In the genomic region with DNA sequence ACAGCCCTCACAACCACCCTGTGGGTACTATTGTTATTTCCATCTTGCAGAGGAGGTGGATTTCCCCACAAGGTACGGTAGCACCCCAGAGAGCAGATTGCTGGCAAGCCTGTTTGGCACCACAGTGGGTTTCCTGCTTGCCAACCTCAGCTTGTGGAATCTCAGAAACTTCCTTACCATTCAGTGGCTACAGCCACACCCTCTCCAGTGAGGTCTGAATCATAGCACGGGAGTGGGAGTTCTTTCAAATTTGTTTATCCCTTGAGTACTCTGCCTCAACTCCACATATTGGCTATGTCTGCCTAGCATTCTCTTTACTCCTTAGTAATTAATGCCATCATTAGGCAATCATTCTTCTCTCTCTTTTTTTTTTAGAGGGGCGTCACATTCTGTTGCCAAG, we compare ENCODE assay signal across 16 cellular contexts.
DNase-seq lines count a peak whose midpoint lies in the region; ATAC-seq and TF ChIP-seq lines count a peak whose summit lies in the region.
"Had no signal": no experiment of that assay in that cellular context is flagged by ENCODE, and none has a peak within 500 bp of the region (broad histone marks: within the 10 kb centered on the region; RNA-seq: fewer than 3 reads in every experiment).

No MANE protein-coding gene starts in this region.

- H3K4me3 ChIP-seq in foreskin fibroblast (ENCODE audit: low read depth in 1 of 2, low read length in 2 of 2), result no peak overlapping the region

- H3K9me3 Mint-ChIP-seq in activated T-helper 1 cell treated with anti-CD3 and anti-CD28 coated beads, Interleukin-12 subunit alpha, Interleukin-12 subunit beta, Interleukin-2, Interleukin-4 antibody, amounts not matched to agents 30 ng/mL and 10 ng/mL and 1 ng/mL, durations not matched to agents 14 hours and 24 hours and 36 hours, result peaks cover 4% of the 10 kb centered on the region

- H3K36me3 Mint-ChIP-seq in activated T-helper 1 cell treated with anti-CD3 and anti-CD28 coated beads, Interleukin-12 subunit alpha, Interleukin-12 subunit beta, Interleukin-2, Interleukin-4 antibody, amounts not matched to agents 30 ng/mL and 10 ng/mL and 1 ng/mL, durations not matched to agents 14 hours and 24 hours and 36 hours (ENCODE audit: low read depth), result no peaks in the 10 kb centered on the region
- H3K36me3 Mint-ChIP-seq: natural killer cell had no signal

- no peak overlapping the region for H3K27ac Mint-ChIP-seq in activated T-helper 1 cell treated with anti-CD3 and anti-CD28 coated beads, Interleukin-12 subunit alpha, Interleukin-12 subunit beta, Interleukin-2, Interleukin-4 antibody, amounts not matched to agents 30 ng/mL and 10 ng/mL and 1 ng/mL, durations not matched to agents 14 hours and 24 hours and 36 hours
- H3K27ac Mint-ChIP-seq: activated CD4-positive, alpha-beta T cell treated with anti-CD3 and anti-CD28 coated beads, Interleukin-2, amount 10 ng/mL, durations not matched to agents 7 days and 5 days; dendritic cell treated with granulocyte-macrophage colony-stimulating factor and Interleukin-4, amounts not matched to agents 40 ng/mL and 50 ng/mL, for 4 days; natural killer cell had no signal

- DNase-seq in G401 (ENCODE audit: low spot score) (peak; percentile 30), RPMI7951 (ENCODE audit: low read depth) (peak; percentile 40), omental fat pad (ENCODE audit: low spot score) (no peak), foreskin fibroblast (no peak), NCI-H2107 treated with DMSO at 0.1 percent for 48 hours (lab: John Stamatoyannopoulos, UW; ENCODE audit: unreplicated experiment) (no peak)
- no peak for DNase-seq in activated T-helper 1 cell treated with anti-CD3 and anti-CD28 coated beads, Interleukin-12 subunit alpha, Interleukin-12 subunit beta, Interleukin-2, Interleukin-4 antibody, amounts not matched to agents 30 ng/mL and 10 ng/mL and 1 ng/mL, durations not matched to agents 14 hours and 24 hours and 36 hours (ENCODE audit: low spot score)
- DNase-seq: activated CD4-positive, alpha-beta T cell treated with anti-CD3 and anti-CD28 coated beads, Interleukin-2, amount 10 ng/mL, durations not matched to agents 7 days and 5 days; activated naive CD4-positive, alpha-beta T cell; natural killer cell; NCI-H1930; NCI-H446 treated with DMSO at 0.1 percent for 48 hours; stimulated activated CD4-positive, alpha-beta T cell treated with anti-CD3 and anti-CD28 coated beads, Interleukin-4, amount 100 ng/mL, for 4 hours; substantia nigra had no signal

- peaks cover 2% of the 10 kb centered on the region for H3K27me3 Mint-ChIP-seq in activated T-helper 1 cell treated with anti-CD3 and anti-CD28 coated beads, Interleukin-12 subunit alpha, Interleukin-12 subunit beta, Interleukin-2, Interleukin-4 antibody, amounts not matched to agents 30 ng/mL and 10 ng/mL and 1 ng/mL, durations not matched to agents 14 hours and 24 hours and 36 hours (ENCODE audit: insufficient read depth)
- H3K27me3 Mint-ChIP-seq: activated CD4-positive, alpha-beta T cell treated with anti-CD3 and anti-CD28 coated beads, Interleukin-2, amount 10 ng/mL, durations not matched to agents 7 days and 5 days had no signal

- peak; percentile 92 for ATAC-seq in esophagus mucosa
- peak; percentile 70 for ATAC-seq in omental fat pad (ENCODE audit: low FRiP score)
- ATAC-seq in HG03442 (IDR thresholded peaks at IDR 0.05; ENCODE audit: unreplicated experiment), result no peak
- ATAC-seq: natural killer cell had no signal

- no peak overlapping the region for H3K4me3 Mint-ChIP-seq in activated T-helper 1 cell treated with anti-CD3 and anti-CD28 coated beads, Interleukin-12 subunit alpha, Interleukin-12 subunit beta, Interleukin-2, Interleukin-4 antibody, amounts not matched to agents 30 ng/mL and 10 ng/mL and 1 ng/mL, durations not matched to agents 14 hours and 24 hours and 36 hours
- H3K4me3 Mint-ChIP-seq: activated CD4-positive, alpha-beta T cell treated with anti-CD3 and anti-CD28 coated beads, Interleukin-2, amount 10 ng/mL, durations not matched to agents 7 days and 5 days; dendritic cell treated with granulocyte-macrophage colony-stimulating factor and Interleukin-4, amounts not matched to agents 40 ng/mL and 50 ng/mL, for 4 days; natural killer cell had no signal

- in situ Hi-C loops in G401 (cut with HindIII; ENCODE audit: low sequenced_read_pairs), result loop anchor here (5.0 to 25.0 kb wide), 2 partner anchors 71 to 161 kb away; a partner anchor contains a TSS

- intact Hi-C loops in activated T-helper 1 cell treated with anti-CD3 and anti-CD28 coated beads, Interleukin-12 subunit alpha, Interleukin-12 subunit beta, Interleukin-2, Interleukin-4 antibody, amounts not matched to agents 30 ng/mL and 10 ng/mL and 1 ng/mL, durations not matched to agents 14 hours and 24 hours and 36 hours (cut with micrococcal nuclease), result no loop called here

- TF ChIP-seq CTCF in omental fat pad (IDR thresholded peaks at IDR 0.05), result no peak
- TF ChIP-seq CTCF in foreskin fibroblast (IDR thresholded peaks at IDR 0.05; ENCODE audit: low read depth, low read length), result no peak

- H3K4me1 Mint-ChIP-seq in activated T-helper 1 cell treated with anti-CD3 and anti-CD28 coated beads, Interleukin-12 subunit alpha, Interleukin-12 subunit beta, Interleukin-2, Interleukin-4 antibody, amounts not matched to agents 30 ng/mL and 10 ng/mL and 1 ng/mL, durations not matched to agents 14 hours and 24 hours and 36 hours (ENCODE audit: low read depth), result no peaks in the 10 kb centered on the region
- H3K4me1 Mint-ChIP-seq: activated CD4-positive, alpha-beta T cell treated with anti-CD3 and anti-CD28 coated beads, Interleukin-2, amount 10 ng/mL, durations not matched to agents 7 days and 5 days; natural killer cell had no signal

Comparison
In these comparisons a context has a peak if more than half of its experiments do, and no peak if none do; other contexts are left out.
1. DNase-seq: peak in G401 (single experiment) and RPMI7951 (single experiment); none in omental fat pad (single experiment), foreskin fibroblast (0 of 2), NCI-H2107 treated with DMSO at 0.1 percent for 48 hours (single experiment) and activated T-helper 1 cell treated with anti-CD3 and anti-CD28 coated beads, Interleukin-12 subunit alpha, Interleukin-12 subunit beta, Interleukin-2, Interleukin-4 antibody, amounts not matched to agents 30 ng/mL and 10 ng/mL and 1 ng/mL, durations not matched to agents 14 hours and 24 hours and 36 hours (single experiment).